16 cellular contexts compared by ENCODE assay signal in genomic region chr5:81855576-81855975, GRCh38.
A peak's percentile ranks its signal among the peaks of the same experiment; 100 is the strongest.
DNase-seq lines count a peak whose midpoint lies in the region; ATAC-seq, FAIRE-seq and TF ChIP-seq lines count a peak whose summit lies in the region.
"Had no signal": no experiment of that assay in that cellular context is flagged by ENCODE, and none has a peak within 500 bp of the region (broad histone marks: within the 10 kb centered on the region; RNA-seq: fewer than 3 reads in every experiment).

No MANE protein-coding gene starts in this region.

- no peak overlapping the region for H3K4me2 ChIP-seq in astrocyte (ENCODE audit: low read length)

- no peaks in the 10 kb centered on the region for H3K36me3 ChIP-seq in left ventricle myocardium inferior
- H3K36me3 ChIP-seq in astrocyte (ENCODE audit: insufficient read depth, low read length), result no peaks in the 10 kb centered on the region
- no peaks in the 10 kb centered on the region for H3K36me3 ChIP-seq in gastroesophageal sphincter
- H3K36me3 ChIP-seq: pancreas had no signal

- TF ChIP-seq POLR2A in gastroesophageal sphincter (IDR thresholded peaks at IDR 0.05), result no peak

- H4K20me1 ChIP-seq in astrocyte (ENCODE audit: insufficient read depth, low read length), result no peaks in the 10 kb centered on the region

- ATAC-seq in right cardiac atrium (no peak), gastroesophageal sphincter (no peak), GM18498 (IDR thresholded peaks at IDR 0.05; ENCODE audit: unreplicated experiment) (no peak)
- no peak for ATAC-seq in stimulated activated naive B cell treated with anti-CD40 and anti-IgM and Interleukin-4, amounts not matched to agents 10 μg/mL and 1 μg/mL and 100 μg/mL, for 72 hours (replicated peaks)
- no peak for ATAC-seq in effector memory CD8-positive, alpha-beta T cell (replicated peaks)
- ATAC-seq: activated naive CD8-positive, alpha-beta T cell treated with anti-CD3 and anti-CD28 coated beads, Interleukin-2, amount 50 U/mL, for 24 hours; pancreas had no signal

- H3K27me3 Mint-ChIP-seq in astrocyte (ENCODE audit: low read depth, unreplicated experiment), result no peaks in the 10 kb centered on the region
- no peaks in the 10 kb centered on the region for H3K27me3 Mint-ChIP-seq in type B pancreatic cell
- H3K27me3 Mint-ChIP-seq in stimulated activated naive B cell treated with anti-CD40 and anti-IgM and Interleukin-4, amounts not matched to agents 10 μg/mL and 1 μg/mL and 100 μg/mL, for 72 hours, result peaks cover 0 to under 1% of the 10 kb centered on the region in 2 donors
- H3K27me3 Mint-ChIP-seq in effector memory CD8-positive, alpha-beta T cell, result no peaks in the 10 kb centered on the region
- H3K27me3 Mint-ChIP-seq: activated CD4-positive, alpha-beta memory T cell treated with anti-CD3 and anti-CD28 coated beads, Interleukin-2, amount 10 ng/mL, durations not matched to agents 7 days and 5 days; activated naive CD8-positive, alpha-beta T cell treated with anti-CD3 and anti-CD28 coated beads, Interleukin-2, amount 50 U/mL, for 24 hours; stimulated activated naive CD8-positive, alpha-beta T cell treated with anti-CD3 and anti-CD28 coated beads, Interleukin-15, Interleukin-2, amounts not matched to agents 100 ng/mL and 50 ng/mL, for 24 hours had no signal

- no peaks in the 10 kb centered on the region for H3K79me2 ChIP-seq in astrocyte (ENCODE audit: insufficient read depth, low read length)

- H3K4me1 ChIP-seq in left ventricle myocardium inferior (peaks cover 67% of the 10 kb centered on the region), right cardiac atrium (ENCODE audit: control insufficient read depth, insufficient read depth, low read length) (peaks cover 9% of the 10 kb centered on the region), astrocyte (ENCODE audit: insufficient read depth, low read length) (peaks cover 18% of the 10 kb centered on the region), gastroesophageal sphincter (peaks cover 9 to 70% (median 12%) of the 10 kb centered on the region in 3 donors)

- H3K27me3 ChIP-seq in left ventricle myocardium inferior (ENCODE audit: low read depth) (no peaks in the 10 kb centered on the region), right cardiac atrium (ENCODE audit: control insufficient read depth, insufficient read depth) (no peaks in the 10 kb centered on the region), astrocyte (ENCODE audit: insufficient read depth, low read length) (no peaks in the 10 kb centered on the region), gastroesophageal sphincter (no peaks in the 10 kb centered on the region)
- H3K27me3 ChIP-seq: pancreas had no signal

- no peak for FAIRE-seq in astrocyte (lab: Jason Lieb, UNC)
- FAIRE-seq: endothelial cell of umbilical vein, pancreas, RCC 7860 had no signal

- H3K36me3 Mint-ChIP-seq in astrocyte (ENCODE audit: low read depth, unreplicated experiment) (no peaks in the 10 kb centered on the region), type B pancreatic cell (no peaks in the 10 kb centered on the region)
- no peaks in the 10 kb centered on the region for H3K36me3 Mint-ChIP-seq in stimulated activated naive B cell treated with anti-CD40 and anti-IgM and Interleukin-4, amounts not matched to agents 10 μg/mL and 1 μg/mL and 100 μg/mL, for 72 hours
- H3K36me3 Mint-ChIP-seq in effector memory CD8-positive, alpha-beta T cell (ENCODE audit: insufficient read depth), result peaks cover 7% of the 10 kb centered on the region

- H3K4me3 Mint-ChIP-seq in astrocyte (ENCODE audit: unreplicated experiment) (no peak overlapping the region), type B pancreatic cell (peak overlapping the region; percentile 7)
- H3K4me3 Mint-ChIP-seq in stimulated activated naive B cell treated with anti-CD40 and anti-IgM and Interleukin-4, amounts not matched to agents 10 μg/mL and 1 μg/mL and 100 μg/mL, for 72 hours, result no peak overlapping the region
- no peak overlapping the region for H3K4me3 Mint-ChIP-seq in effector memory CD8-positive, alpha-beta T cell
- H3K4me3 Mint-ChIP-seq: activated CD4-positive, alpha-beta memory T cell treated with anti-CD3 and anti-CD28 coated beads, Interleukin-2, amount 10 ng/mL, durations not matched to agents 7 days and 5 days; activated naive CD8-positive, alpha-beta T cell treated with anti-CD3 and anti-CD28 coated beads, Interleukin-2, amount 50 U/mL, for 24 hours; stimulated activated naive CD8-positive, alpha-beta T cell treated with anti-CD3 and anti-CD28 coated beads, Interleukin-15, Interleukin-2, amounts not matched to agents 100 ng/mL and 50 ng/mL, for 24 hours had no signal

- H3K27ac ChIP-seq in left ventricle myocardium inferior (replicated peaks) (peak overlapping the region; percentile 99), right cardiac atrium (ENCODE audit: low read length) (no peak overlapping the region), astrocyte (ENCODE audit: low read depth, low read length) (no peak overlapping the region), gastroesophageal sphincter (peak overlapping the region in 3 of 4 donors; percentile 19 to 73 (median 35))
- H3K27ac ChIP-seq: pancreas had no signal

- TF ChIP-seq EP300 in gastroesophageal sphincter (IDR thresholded peaks at IDR 0.05), result no peak

- H2AFZ ChIP-seq in astrocyte (ENCODE audit: low read depth, low read length), result no peak overlapping the region

- no peak for TF ChIP-seq CTCF in left ventricle myocardium inferior (IDR thresholded peaks at IDR 0.05; ENCODE audit: borderline replicate concordance)
- TF ChIP-seq CTCF in astrocyte (IDR thresholded peaks at IDR 0.05; ENCODE audit: insufficient read depth, low read depth, low read length), result no peak
- no peak for TF ChIP-seq CTCF in gastroesophageal sphincter (IDR thresholded peaks at IDR 0.05)
- no peak for TF ChIP-seq CTCF in type B pancreatic cell (conservative IDR thresholded peaks at IDR 0.05)

- H3K9ac ChIP-seq in astrocyte (ENCODE audit: low read length), result no peak overlapping the region

- H3K27ac Mint-ChIP-seq in astrocyte (ENCODE audit: unreplicated experiment) (peak overlapping the region; percentile 11), type B pancreatic cell (peak overlapping the region; percentile 27)
- H3K27ac Mint-ChIP-seq in stimulated activated naive B cell treated with anti-CD40 and anti-IgM and Interleukin-4, amounts not matched to agents 10 μg/mL and 1 μg/mL and 100 μg/mL, for 72 hours, result no peak overlapping the region
- no peak overlapping the region for H3K27ac Mint-ChIP-seq in effector memory CD8-positive, alpha-beta T cell
- H3K27ac Mint-ChIP-seq: activated CD4-positive, alpha-beta memory T cell treated with anti-CD3 and anti-CD28 coated beads, Interleukin-2, amount 10 ng/mL, durations not matched to agents 7 days and 5 days; activated naive CD8-positive, alpha-beta T cell treated with anti-CD3 and anti-CD28 coated beads, Interleukin-2, amount 50 U/mL, for 24 hours; stimulated activated naive CD8-positive, alpha-beta T cell treated with anti-CD3 and anti-CD28 coated beads, Interleukin-15, Interleukin-2, amounts not matched to agents 100 ng/mL and 50 ng/mL, for 24 hours had no signal

- no peaks in the 10 kb centered on the region for H3K9me3 ChIP-seq in left ventricle myocardium inferior (replicated peaks)
- no peaks in the 10 kb centered on the region for H3K9me3 ChIP-seq in right cardiac atrium (ENCODE audit: control insufficient read depth, low read length)
- H3K9me3 ChIP-seq in astrocyte (ENCODE audit: insufficient read depth, low read depth, low read length), result no peaks in the 10 kb centered on the region
- no peaks in the 10 kb centered on the region for H3K9me3 ChIP-seq in gastroesophageal sphincter
- H3K9me3 ChIP-seq: pancreas had no signal

- intact Hi-C loops in left ventricle myocardium inferior (cut with micrococcal nuclease) (loop anchor here (10.0 kb wide), 1 partner anchor 119 kb away; the partner anchor contains the start of gene ATG10), right cardiac atrium (cut with DNase I) (loop anchor here in 3 of 4 donors (2.0 to 10.0 kb wide), 4 partner anchors 103 to 431 kb away; no protein-coding TSS in a partner anchor)

- H3K4me1 Mint-ChIP-seq in astrocyte (ENCODE audit: low read depth, unreplicated experiment) (peaks cover 49% of the 10 kb centered on the region), type B pancreatic cell (ENCODE audit: unreplicated experiment) (peaks cover 47% of the 10 kb centered on the region)
- peaks cover 21 to 41% of the 10 kb centered on the region in 2 donors for H3K4me1 Mint-ChIP-seq in stimulated activated naive B cell treated with anti-CD40 and anti-IgM and Interleukin-4, amounts not matched to agents 10 μg/mL and 1 μg/mL and 100 μg/mL, for 72 hours
- peaks cover 19 to 26% of the 10 kb centered on the region in 2 donors for H3K4me1 Mint-ChIP-seq in effector memory CD8-positive, alpha-beta T cell (ENCODE audit: low read depth in 2 of 2)

- DNase-seq in left ventricle myocardium inferior (no peak), right cardiac atrium (no peak), astrocyte (ENCODE audit: low read depth) (no peak), type B pancreatic cell (ENCODE audit: extremely low spot score, unreplicated experiment) (no peak)
- DNase-seq in stimulated activated naive B cell treated with anti-CD40 and anti-IgM and Interleukin-4, amounts not matched to agents 10 μg/mL and 1 μg/mL and 100 μg/mL, for 72 hours, result no peak
- DNase-seq in effector memory CD8-positive, alpha-beta T cell, result no peak
- DNase-seq: activated CD4-positive, alpha-beta memory T cell treated with anti-CD3 and anti-CD28 coated beads, Interleukin-2, amount 10 ng/mL, durations not matched to agents 7 days and 5 days; activated naive CD8-positive, alpha-beta T cell treated with anti-CD3 and anti-CD28 coated beads, Interleukin-2, amount 50 U/mL, for 24 hours; GF-D8; NCI-H526 treated with DMSO at 0.1 percent for 48 hours; pancreas had no signal

- no peak overlapping the region for H3K4me3 ChIP-seq in left ventricle myocardium inferior
- H3K4me3 ChIP-seq in right cardiac atrium (ENCODE audit: low read length), result no peak overlapping the region
- no peak overlapping the region for H3K4me3 ChIP-seq in astrocyte (ENCODE audit: insufficient read depth, low read depth, low read length)
- no peak overlapping the region for H3K4me3 ChIP-seq in gastroesophageal sphincter
- H3K4me3 ChIP-seq: pancreas had no signal

- H3K9me3 Mint-ChIP-seq in astrocyte (ENCODE audit: unreplicated experiment) (no peaks in the 10 kb centered on the region), type B pancreatic cell (no peaks in the 10 kb centered on the region)
- H3K9me3 Mint-ChIP-seq in stimulated activated naive B cell treated with anti-CD40 and anti-IgM and Interleukin-4, amounts not matched to agents 10 μg/mL and 1 μg/mL and 100 μg/mL, for 72 hours, result no peaks in the 10 kb centered on the region
- no peaks in the 10 kb centered on the region for H3K9me3 Mint-ChIP-seq in effector memory CD8-positive, alpha-beta T cell
- H3K9me3 Mint-ChIP-seq: activated CD4-positive, alpha-beta memory T cell treated with anti-CD3 and anti-CD28 coated beads, Interleukin-2, amount 10 ng/mL, durations not matched to agents 7 days and 5 days; activated naive CD8-positive, alpha-beta T cell treated with anti-CD3 and anti-CD28 coated beads, Interleukin-2, amount 50 U/mL, for 24 hours; stimulated activated naive CD8-positive, alpha-beta T cell treated with anti-CD3 and anti-CD28 coated beads, Interleukin-15, Interleukin-2, amounts not matched to agents 100 ng/mL and 50 ng/mL, for 24 hours had no signal

- 52% methylated on average over 2 of the region's 2 CpGs for WGBS in right cardiac atrium
- WGBS in gastroesophageal sphincter (ENCODE audit: low coverage in 1 of 2), 2 donors, result 48 to 52% methylated on average over 2 of the region's 2 CpGs

Comparison
In these comparisons a context has a peak if more than half of its experiments do, and no peak if none do; other contexts are left out.
1. H3K27ac ChIP-seq: peak in left ventricle myocardium inferior (single experiment) and gastroesophageal sphincter (3 of 4); none in right cardiac atrium (single experiment) and astrocyte (single experiment).
2. H3K27ac Mint-ChIP-seq: peak in astrocyte (single experiment) and type B pancreatic cell (single experiment); none in stimulated activated naive B cell treated with anti-CD40 and anti-IgM and Interleukin-4, amounts not matched to agents 10 μg/mL and 1 μg/mL and 100 μg/mL, for 72 hours (single experiment) and effector memory CD8-positive, alpha-beta T cell (0 of 2).